10 cellular contexts compared by ENCODE assay signal in the genomic region with DNA sequence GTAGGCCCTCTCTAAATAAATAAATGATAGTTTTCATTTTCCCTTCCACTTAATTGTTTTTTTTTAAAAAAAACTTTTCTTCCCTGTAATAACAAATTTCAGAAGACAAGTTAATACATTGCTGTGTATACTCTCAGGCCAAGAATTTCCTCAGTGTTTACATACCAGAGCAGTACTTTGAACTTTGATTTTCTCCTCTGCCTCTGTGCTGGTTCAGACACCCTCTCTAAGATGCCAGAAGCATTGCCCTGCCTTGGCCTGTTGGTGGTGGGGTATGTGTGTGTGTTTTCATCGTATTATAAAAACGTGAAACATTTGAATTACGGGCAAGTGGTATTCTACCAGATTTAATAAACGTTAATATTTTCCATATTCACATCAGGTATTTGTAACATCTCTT.
DNase-seq lines count a peak whose midpoint lies in the region; ATAC-seq and TF ChIP-seq lines count a peak whose summit lies in the region.
"Had no signal": no experiment of that assay in that cellular context is flagged by ENCODE, and none has a peak within 500 bp of the region (broad histone marks: within the 10 kb centered on the region; RNA-seq: fewer than 3 reads in every experiment).

No MANE protein-coding gene starts in this region.

- H3K27ac Mint-ChIP-seq in endodermal cell: no peak overlapping the region
- peak overlapping the region; percentile 20 for H3K27ac Mint-ChIP-seq in neural progenitor cell
- no peak overlapping the region for H3K27ac Mint-ChIP-seq in GM23338

- H3K36me3 ChIP-seq in MM.1S (replicated peaks; ENCODE audit: insufficient read depth, low read length): no peaks in the 10 kb centered on the region
- no peaks in the 10 kb centered on the region for H3K36me3 ChIP-seq in endodermal cell (ENCODE audit: control insufficient read depth, insufficient read depth, low read length)
- H3K36me3 ChIP-seq in neural progenitor cell: no peaks in the 10 kb centered on the region
- H3K36me3 ChIP-seq in GM23338 (ENCODE audit: insufficient read depth): no peaks in the 10 kb centered on the region

- H3K4me3 ChIP-seq in MM.1S (ENCODE audit: low read length) (no peak overlapping the region), endodermal cell (ENCODE audit: low read length) (no peak overlapping the region), neural progenitor cell (no peak overlapping the region), GM23338 (no peak overlapping the region)

- H3K9me3 ChIP-seq in MM.1S (replicated peaks; ENCODE audit: insufficient read depth, low read length) (no peaks in the 10 kb centered on the region), endodermal cell (ENCODE audit: control insufficient read depth, low read length) (no peaks in the 10 kb centered on the region), neural progenitor cell (ENCODE audit: low read depth) (no peaks in the 10 kb centered on the region)

- H3K9me2 ChIP-seq in MM.1S (replicated peaks; ENCODE audit: insufficient read depth, low read length) (no peaks in the 10 kb centered on the region), GM23338 (ENCODE audit: insufficient read depth) (no peaks in the 10 kb centered on the region; the same call in 1 of the 2 replicates)

- H3K4me1 Mint-ChIP-seq in endodermal cell: peaks cover 59% of the 10 kb centered on the region
- peaks cover 83% of the 10 kb centered on the region for H3K4me1 Mint-ChIP-seq in neural progenitor cell
- peaks cover 70% of the 10 kb centered on the region for H3K4me1 Mint-ChIP-seq in GM23338

- H3K27me3 Mint-ChIP-seq in endodermal cell (ENCODE audit: insufficient read depth) (peaks cover 2% of the 10 kb centered on the region), neural progenitor cell (ENCODE audit: insufficient read depth, low read depth) (no peaks in the 10 kb centered on the region), GM23338 (ENCODE audit: insufficient read depth, low read depth, poor library complexity) (no peaks in the 10 kb centered on the region)

- ATAC-seq in GM23338: no peak
- no peak for ATAC-seq in activated CD4-positive, CD25-positive, alpha-beta regulatory T cell treated with anti-CD3 and anti-CD28 coated beads, Interleukin-2, amount 50 U/mL, for 24 hours
- no peak for ATAC-seq in GM21619 (IDR thresholded peaks at IDR 0.05; ENCODE audit: unreplicated experiment)

- H3F3A ChIP-seq in MM.1S (ENCODE audit: insufficient read depth, low read length): peaks cover 25% of the 10 kb centered on the region
- peaks cover 10% of the 10 kb centered on the region for H3F3A ChIP-seq in neural progenitor cell (ENCODE audit: low read depth)
- no peaks in the 10 kb centered on the region; the same call in 1 of the 2 replicates for H3F3A ChIP-seq in GM23338 (replicated peaks; ENCODE audit: low read depth)

- H3K4me1 ChIP-seq in MM.1S (ENCODE audit: low read length) (peaks cover 43% of the 10 kb centered on the region), endodermal cell (ENCODE audit: control insufficient read depth, insufficient read depth, low read length) (peaks cover 30% of the 10 kb centered on the region), neural progenitor cell (peaks cover 55% of the 10 kb centered on the region), GM23338 (ENCODE audit: insufficient read depth) (peaks cover 46% of the 10 kb centered on the region)

- peak overlapping the region; percentile 61; the same call in 1 of the 2 replicates for H3K9ac ChIP-seq in MM.1S (ENCODE audit: low read length)
- H3K9ac ChIP-seq in endodermal cell (ENCODE audit: extremely low read depth, low read length, poor library complexity, severe bottlenecking): no peak overlapping the region
- no peak overlapping the region for H3K9ac ChIP-seq in neural progenitor cell

- H3K27ac ChIP-seq in MM.1S (ENCODE audit: low read length): peak overlapping the region; percentile 81; the same call in 1 of the 2 replicates
- no peak overlapping the region for H3K27ac ChIP-seq in endodermal cell (ENCODE audit: low read depth, low read length)
- no peak overlapping the region for H3K27ac ChIP-seq in neural progenitor cell
- H3K27ac ChIP-seq in GM23338 (ENCODE audit: low read depth): no peak overlapping the region

- H2AFZ ChIP-seq in MM.1S (ENCODE audit: low read length): no peak overlapping the region
- H2AFZ ChIP-seq in neural progenitor cell (replicated peaks): no peak overlapping the region
- no peak overlapping the region for H2AFZ ChIP-seq in GM23338

- H3K4me3 Mint-ChIP-seq in endodermal cell (no peak overlapping the region), neural progenitor cell (no peak overlapping the region), GM23338 (no peak overlapping the region)

- H4K20me1 ChIP-seq in MM.1S (ENCODE audit: insufficient read depth, low read length): no peaks in the 10 kb centered on the region
- H4K20me1 ChIP-seq in neural progenitor cell (ENCODE audit: low read depth): peaks cover 40% of the 10 kb centered on the region
- H4K20me1 ChIP-seq in GM23338 (replicated peaks; ENCODE audit: insufficient read depth): no peaks in the 10 kb centered on the region; the same call in 1 of the 2 replicates

- H3K9me3 Mint-ChIP-seq in endodermal cell (no peaks in the 10 kb centered on the region), neural progenitor cell (no peaks in the 10 kb centered on the region), GM23338 (no peaks in the 10 kb centered on the region)

- DNase-seq in AG20443 (ENCODE audit: low spot score) (peak; percentile 37), MM.1S (no peak), endodermal cell (peak; percentile 22), neural progenitor cell (ENCODE audit: low spot score) (no peak), GM23338 (ENCODE audit: low spot score) (no peak), SW480 (ENCODE audit: low spot score) (no peak)
- DNase-seq: NCI-H2081 treated with DMSO at 0.1 percent for 48 hours; stimulated activated CD4-positive, alpha-beta T cell treated with anti-CD3 and anti-CD28 coated beads, Interleukin-4, amount 100 ng/mL, for 1 hour had no signal

- peak overlapping the region; percentile 89; the same call in 1 of the 2 replicates for H3K4me2 ChIP-seq in MM.1S (ENCODE audit: low read depth, low read length)
- H3K4me2 ChIP-seq in neural progenitor cell: no peak overlapping the region
- no peak overlapping the region for H3K4me2 ChIP-seq in GM23338

- WGBS in endodermal cell (ENCODE audit: insufficient coverage in 1 of 2, insufficient read length in 1 of 2), 2 experiments: 75 to 88% methylated on average over 1 to 4 of the region's 4 CpGs

- H3K36me3 Mint-ChIP-seq in endodermal cell (ENCODE audit: low read depth): no peaks in the 10 kb centered on the region
- peaks cover 3% of the 10 kb centered on the region for H3K36me3 Mint-ChIP-seq in neural progenitor cell
- no peaks in the 10 kb centered on the region for H3K36me3 Mint-ChIP-seq in GM23338 (ENCODE audit: low read depth)

- H3K27me3 ChIP-seq in MM.1S (replicated peaks; ENCODE audit: insufficient read depth, low read length) (no peaks in the 10 kb centered on the region), endodermal cell (ENCODE audit: control insufficient read depth, insufficient read depth, low read length, poor library complexity, severe bottlenecking) (no peaks in the 10 kb centered on the region), neural progenitor cell (no peaks in the 10 kb centered on the region), GM23338 (ENCODE audit: insufficient read depth) (no peaks in the 10 kb centered on the region)

- H3K79me2 ChIP-seq in MM.1S (ENCODE audit: low read length) (peaks cover 73% of the 10 kb centered on the region), neural progenitor cell (ENCODE audit: low read depth) (peaks cover 48% of the 10 kb centered on the region), GM23338 (replicated peaks; ENCODE audit: insufficient read depth) (peaks cover 11% of the 10 kb centered on the region)

- TF ChIP-seq CTCF in MM.1S (IDR thresholded peaks at IDR 0.05; ENCODE audit: low read length) (no peak), endodermal cell (conservative IDR thresholded peaks at IDR 0.05) (peak; percentile 38), neural progenitor cell (IDR thresholded peaks at IDR 0.05) (no peak), GM23338 (conservative IDR thresholded peaks at IDR 0.05; ENCODE audit: low read depth in 2 of 2) (no peak)

TF ChIP-seq in GM23338, 12 proteins besides CTCF, POLR2A, EP300 and RAD21 (continues in another document):
- TF ChIP-seq CREB1 (CRISPR knock-in tag; IDR thresholded peaks at IDR 0.05; ENCODE audit: low read depth): no peak
- TF ChIP-seq POLR2AphosphoS5 (IDR thresholded peaks at IDR 0.05; ENCODE audit: low read depth): no peak
- TF ChIP-seq ZNF331 (CRISPR knock-in tag; IDR thresholded peaks at IDR 0.05; ENCODE audit: low read depth): no peak
- no peak for TF ChIP-seq ZNF114 (CRISPR knock-in tag; IDR thresholded peaks at IDR 0.05)
- TF ChIP-seq, protein P1, sequence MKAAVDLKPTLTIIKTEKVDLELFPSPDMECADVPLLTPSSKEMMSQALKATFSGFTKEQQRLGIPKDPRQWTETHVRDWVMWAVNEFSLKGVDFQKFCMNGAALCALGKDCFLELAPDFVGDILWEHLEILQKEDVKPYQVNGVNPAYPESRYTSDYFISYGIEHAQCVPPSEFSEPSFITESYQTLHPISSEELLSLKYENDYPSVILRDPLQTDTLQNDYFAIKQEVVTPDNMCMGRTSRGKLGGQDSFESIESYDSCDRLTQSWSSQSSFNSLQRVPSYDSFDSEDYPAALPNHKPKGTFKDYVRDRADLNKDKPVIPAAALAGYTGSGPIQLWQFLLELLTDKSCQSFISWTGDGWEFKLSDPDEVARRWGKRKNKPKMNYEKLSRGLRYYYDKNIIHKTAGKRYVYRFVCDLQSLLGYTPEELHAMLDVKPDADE (IDR thresholded peaks at IDR 0.05): no peak

Comparison
In these comparisons a context has a peak if more than half of its experiments do, and no peak if none do; other contexts are left out.
1. DNase-seq: peak in AG20443 (single experiment) and endodermal cell (single experiment); none in MM.1S (single experiment), neural progenitor cell (single experiment), GM23338 (single experiment) and SW480 (single experiment).